Comparison of ENCODE assay signal across 15 cellular contexts in genomic region chr1:23002218-23002617, GRCh38. TPM values are rescaled to one million over a fixed set of nuclear protein-coding genes. Genes with fewer than 3 reads are reported as not detected.
"Had no signal": no experiment of that assay in that cellular context is flagged by ENCODE, and none has a peak within 500 bp of the region (broad histone marks: within the 10 kb centered on the region; RNA-seq: fewer than 3 reads in every experiment).

No MANE protein-coding gene starts in this region.

RNA-seq across cellular contexts. Expression of gene TEX46, which starts 13.4 kb away (rescaled TPM):
- total RNA-seq: stomach, subcutaneous adipose tissue, suprapubic skin, temporal lobe, thoracic aorta, thyroid gland, tibial nerve, transverse colon, upper lobe of left lung, upper lobe of right lung, ureter, urinary bladder, vagina had no signal
- polyA plus RNA-seq: stomach, urinary bladder had no signal

RNA-seq across cellular contexts. Expression of gene LACTBL1, which starts 29.6 kb away (rescaled TPM):
- total RNA-seq: stomach, subcutaneous adipose tissue, suprapubic skin, temporal lobe, thoracic aorta, thyroid gland, tibial nerve, transverse colon, upper lobe of left lung, upper lobe of right lung, ureter, urinary bladder, uterus, vagina had no signal
- polyA plus RNA-seq: stomach, thymus, urinary bladder had no signal
